1 cellular context compared by ENCODE assay signal in the genomic region with DNA sequence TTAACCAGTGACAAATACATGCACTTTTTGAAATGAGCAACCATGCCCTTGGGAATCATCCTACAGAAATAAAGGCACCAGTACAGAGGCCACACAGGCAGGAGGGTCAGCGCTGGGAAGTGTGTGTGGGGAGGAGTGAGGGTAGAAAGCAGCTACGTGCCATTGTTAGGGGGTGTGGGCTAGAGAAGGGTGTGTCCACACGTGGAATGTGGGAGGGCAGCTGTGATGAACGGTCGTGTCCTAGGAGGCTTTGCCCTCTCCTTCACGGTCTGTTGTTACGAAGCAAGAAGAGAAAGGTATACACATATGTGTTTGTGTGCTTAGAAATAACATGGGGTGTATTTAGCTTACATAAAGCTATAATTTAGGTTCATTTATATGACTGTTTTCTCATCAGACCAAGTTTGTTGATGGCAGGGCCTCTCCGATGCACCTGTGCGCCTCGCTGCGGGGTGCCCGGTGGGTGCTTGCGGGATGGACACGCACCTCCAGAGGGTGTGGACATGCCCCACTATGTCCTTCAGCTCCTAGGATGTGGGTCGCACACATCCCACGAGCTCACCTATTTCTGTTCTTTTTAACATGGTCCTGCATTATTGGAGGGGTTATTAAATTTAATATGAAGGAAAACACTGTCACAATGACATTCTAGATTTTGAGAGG.
TF ChIP-seq lines count a peak whose summit lies in the region.

No MANE protein-coding gene starts in this region.

TF ChIP-seq in HepG2, 621 proteins besides CTCF, POLR2A, EP300 and RAD21:
- TF ChIP-seq RBM22 (optimal IDR thresholded peaks at IDR 0.05; ENCODE audit: low read length) = peak; percentile 24
- no peak for TF ChIP-seq ZNF224 (CRISPR knock-in tag; IDR thresholded peaks at IDR 0.05)
